In the genomic region with DNA sequence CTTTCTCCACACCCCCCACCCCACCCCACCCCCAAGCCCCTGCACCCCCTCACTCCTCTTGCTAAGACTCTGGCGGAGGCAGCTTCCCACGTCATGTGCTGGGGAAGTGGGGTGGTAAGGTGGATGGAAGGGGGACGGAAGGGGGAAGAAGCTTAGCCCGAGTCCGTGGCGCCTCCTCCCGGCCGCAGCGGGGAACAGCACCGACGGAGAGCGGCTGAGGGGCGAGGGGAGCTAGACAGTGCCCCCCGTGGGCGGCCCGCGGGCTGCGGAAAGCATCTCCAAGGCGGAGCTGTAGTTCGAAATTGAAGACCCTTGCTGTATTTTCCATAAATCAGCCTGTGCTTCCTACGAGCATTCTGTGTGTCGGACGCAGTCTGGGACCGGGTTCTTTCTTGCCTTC, we compare ENCODE assay signal across 11 cellular contexts. TPM values are rescaled to one million over a fixed set of nuclear protein-coding genes. Genes with fewer than 3 reads are reported as not detected.
DNase-seq lines count a peak whose midpoint lies in the region; ATAC-seq and TF ChIP-seq lines count a peak whose summit lies in the region.
"Had no signal": no experiment of that assay in that cellular context is flagged by ENCODE, and none has a peak within 500 bp of the region (broad histone marks: within the 10 kb centered on the region; RNA-seq: fewer than 3 reads in every experiment).

No MANE protein-coding gene starts in this region.

- peaks cover 8% of the 10 kb centered on the region for H3K4me1 Mint-ChIP-seq in T-helper 17 cell

- H3K4me1 ChIP-seq in vagina (peaks cover 13% of the 10 kb centered on the region), ascending aorta (peaks cover 0 to 2% of the 10 kb centered on the region in 2 donors)

- intact Hi-C loops in vagina (cut with DNase I) = no loop called here
- intact Hi-C loops in ascending aorta (cut with DNase I) = no loop called here

- H3K36me3 Mint-ChIP-seq in T-helper 17 cell (ENCODE audit: low read depth) = peaks cover 9% of the 10 kb centered on the region

- H3K4me3 Mint-ChIP-seq in T-helper 17 cell = peak overlapping the region; percentile 13

- H3K27ac Mint-ChIP-seq in T-helper 17 cell = no peak overlapping the region

- H3K9me3 ChIP-seq in T-helper 17 cell (ENCODE audit: control insufficient read depth, low read length, poor library complexity, severe bottlenecking) (no peaks in the 10 kb centered on the region), vagina (no peaks in the 10 kb centered on the region), ascending aorta (no peaks in the 10 kb centered on the region)

- H3K27ac ChIP-seq in vagina (no peak overlapping the region), ascending aorta (no peak overlapping the region)

- H3K27me3 ChIP-seq in kidney epithelial cell (ENCODE audit: control insufficient read depth, insufficient read depth, low read length) (peaks cover 17% of the 10 kb centered on the region), vagina (no peaks in the 10 kb centered on the region), ascending aorta (no peaks in the 10 kb centered on the region)

- TF ChIP-seq CTCF in kidney epithelial cell (IDR thresholded peaks at IDR 0.05; ENCODE audit: insufficient read depth, low read length, poor library complexity, severe bottlenecking) (peak; percentile 95), vagina (IDR thresholded peaks at IDR 0.05) (no peak), ascending aorta (IDR thresholded peaks at IDR 0.05) (peak in 1 of 3 experiments; percentile 11)

- H3K4me3 ChIP-seq in kidney epithelial cell (ENCODE audit: low read depth, low read length) = peak overlapping the region; percentile 59
- H3K4me3 ChIP-seq in vagina = peak overlapping the region; percentile 18 to 19
- peak overlapping the region in 1 of 2 donors; percentile 42 for H3K4me3 ChIP-seq in ascending aorta

- TF ChIP-seq POLR2A in vagina (IDR thresholded peaks at IDR 0.05) = no peak

- H3K36me3 ChIP-seq in kidney epithelial cell (ENCODE audit: control insufficient read depth, insufficient read depth, low read length) = no peaks in the 10 kb centered on the region
- no peaks in the 10 kb centered on the region for H3K36me3 ChIP-seq in vagina
- no peaks in the 10 kb centered on the region for H3K36me3 ChIP-seq in ascending aorta

- peak; percentile 3 to 12 for DNase-seq in stimulated activated CD4-positive, alpha-beta T cell treated with anti-CD3 and anti-CD28 coated beads, Interleukin-4, amount 100 ng/mL, for 48 hours (ENCODE audit: low read depth in 2 of 2)
- no peak for DNase-seq in stimulated activated CD4-positive, alpha-beta T cell treated with anti-CD3 and anti-CD28 coated beads, Interleukin-4, amount 100 ng/mL, for 1 hour
- DNase-seq in T-helper 17 cell (no peak), kidney epithelial cell (ENCODE audit: low read depth) (no peak), vagina (ENCODE audit: extremely low spot score in 2 of 2) (no peak), left lobe of liver (ENCODE audit: low spot score) (no peak), ascending aorta (ENCODE audit: low spot score in 2 of 2) (no peak)
- DNase-seq: activated CD4-positive, CD25-positive, alpha-beta regulatory T cell treated with anti-CD3 and anti-CD28 coated beads, Interleukin-2, amount 50 U/mL, for 72 hours; HCEC 1CT; NCI-H1092 had no signal

- H3K27me3 Mint-ChIP-seq in T-helper 17 cell = peaks cover 66% of the 10 kb centered on the region

- ATAC-seq in T-helper 17 cell (no peak), left lobe of liver (no peak), HG02970 (IDR thresholded peaks at IDR 0.05; ENCODE audit: low FRiP score, unreplicated experiment) (no peak)

RNA-seq across cellular contexts. Expression of gene GRIN2B, which starts 0.6 kb away (rescaled TPM):
- not detected for total RNA-seq in T-helper 17 cell
- 0.04 and 0.07 TPM in 2 replicates for total RNA-seq in kidney epithelial cell
- 0.49 TPM for total RNA-seq in vagina
- not detected for total RNA-seq in left lobe of liver
- total RNA-seq in ascending aorta = 0.11 TPM

Comparison
In these comparisons a context has a peak if more than half of its experiments do, and no peak if none do; other contexts are left out.
1. DNase-seq: peak in stimulated activated CD4-positive, alpha-beta T cell treated with anti-CD3 and anti-CD28 coated beads, Interleukin-4, amount 100 ng/mL, for 48 hours (2 of 2); none in stimulated activated CD4-positive, alpha-beta T cell treated with anti-CD3 and anti-CD28 coated beads, Interleukin-4, amount 100 ng/mL, for 1 hour (single experiment), T-helper 17 cell (0 of 3), kidney epithelial cell (single experiment), vagina (0 of 2), left lobe of liver (single experiment) and ascending aorta (0 of 2).